Comparison of ENCODE assay signal across 5 cellular contexts in the genomic region with DNA sequence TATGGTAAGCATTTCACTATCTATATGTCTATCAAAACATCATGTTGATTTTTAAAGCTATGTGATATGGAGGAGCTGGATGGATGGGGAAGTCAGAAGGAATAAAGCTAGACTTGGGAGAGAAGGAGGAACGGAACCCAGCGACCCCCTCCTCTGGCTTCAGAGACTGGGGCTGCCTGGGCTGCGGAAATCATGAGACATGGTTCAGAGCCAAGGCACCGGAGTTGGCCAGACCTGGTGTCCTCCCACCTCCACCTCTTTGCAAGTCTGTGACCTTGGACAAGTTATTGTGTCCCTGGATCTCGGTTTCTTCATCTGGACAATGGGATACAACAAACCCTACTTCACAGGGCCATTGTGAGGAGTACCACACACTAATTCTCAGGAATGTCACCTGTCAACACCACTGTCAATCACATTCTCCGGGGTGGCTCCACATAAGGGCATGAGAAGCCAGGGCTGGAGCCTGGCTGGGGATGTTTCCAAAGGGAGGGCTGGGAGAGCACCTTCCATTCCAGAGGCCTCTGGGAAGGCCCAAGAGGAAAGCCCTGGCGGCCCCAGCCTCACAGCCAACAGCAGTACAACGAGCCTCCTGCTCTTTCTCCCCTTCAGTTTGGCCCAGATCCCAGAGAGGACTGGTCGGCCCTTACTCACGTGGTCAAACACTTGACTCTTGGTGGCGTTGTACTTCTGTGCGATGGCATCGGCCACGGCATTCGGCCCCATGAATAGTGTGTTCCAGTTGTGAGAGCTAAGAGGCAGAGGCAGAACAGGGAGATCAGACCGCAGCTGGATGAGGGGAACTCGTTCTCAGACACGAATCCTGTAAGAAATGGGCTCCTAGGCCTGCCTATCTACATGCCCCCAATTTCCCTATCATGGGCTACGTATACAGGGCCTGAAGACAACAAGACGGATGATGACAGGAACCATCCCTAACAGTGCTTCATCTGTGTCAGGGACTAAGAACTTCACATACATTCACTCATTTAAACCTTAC.
"Had no signal": no experiment of that assay in that cellular context is flagged by ENCODE, and none has a peak within 500 bp of the region (broad histone marks: within the 10 kb centered on the region; RNA-seq: fewer than 3 reads in every experiment).

No MANE protein-coding gene starts in this region.

- H3K27ac Mint-ChIP-seq: GM23338, H9 had no signal

- H3K9me3 Mint-ChIP-seq: GM23338, H9 had no signal

- DNase-seq: H9, HCEC 1CT, IMR-90 had no signal

- H3K4me3 ChIP-seq: GM23338, K562 had no signal

- H3K4me3 Mint-ChIP-seq: GM23338, H9 had no signal

- ATAC-seq: GM23338, K562 had no signal

- H3K4me1 Mint-ChIP-seq: GM23338 had no signal
